ENCODE assay signal across 1 cellular context in the genomic region with DNA sequence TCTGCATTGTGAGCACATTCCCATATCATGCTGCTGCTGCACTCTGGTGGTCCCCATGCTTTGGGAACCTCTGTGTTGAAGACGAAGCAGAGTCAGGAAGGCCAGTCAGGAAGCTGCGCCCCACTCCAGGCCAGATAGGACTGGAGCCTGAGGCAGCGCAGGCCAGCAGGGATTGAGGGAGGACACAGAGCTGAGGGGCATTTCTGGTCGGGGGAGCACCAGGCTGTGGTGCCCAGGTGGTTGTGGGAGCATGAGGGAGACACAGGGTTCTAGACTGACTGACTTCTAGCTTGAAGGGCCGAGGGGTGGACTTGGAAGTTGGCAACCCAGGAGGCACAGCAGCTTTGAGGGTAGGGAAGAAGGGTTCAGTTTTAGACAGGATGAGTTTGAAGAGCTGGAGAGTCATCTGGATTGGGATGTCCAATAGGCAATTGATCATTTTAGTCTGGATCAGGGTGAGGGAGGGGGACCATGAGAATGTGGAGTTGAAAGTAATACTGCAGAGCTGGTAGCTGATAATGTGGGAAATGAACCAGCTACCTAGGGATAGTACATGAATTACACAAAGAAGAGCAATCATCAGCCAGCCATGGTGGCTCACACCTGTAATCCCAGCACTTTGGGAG.
TF ChIP-seq lines count a peak whose summit lies in the region.

No MANE protein-coding gene starts in this region.

TF ChIP-seq in HepG2, 621 proteins besides CTCF, POLR2A, EP300 and RAD21:
- TF ChIP-seq ELF1 (CRISPR knock-in tag; IDR thresholded peaks at IDR 0.05) (no peak), ZNF747 (CRISPR knock-in tag; IDR thresholded peaks at IDR 0.05; ENCODE audit: borderline replicate concordance) (no peak), CBX1 (IDR thresholded peaks at IDR 0.05; ENCODE audit: low read depth) (no peak), NCOA2 (CRISPR knock-in tag; IDR thresholded peaks at IDR 0.05) (no peak), CREB1 (IDR thresholded peaks at IDR 0.05) (no peak), CREB1 (CRISPR knock-in tag; IDR thresholded peaks at IDR 0.05) (no peak), RBAK (CRISPR knock-in tag; IDR thresholded peaks at IDR 0.05) (no peak), HDAC1 (CRISPR knock-in tag; IDR thresholded peaks at IDR 0.05) (no peak), GLMP (CRISPR knock-in tag; IDR thresholded peaks at IDR 0.05; ENCODE audit: borderline replicate concordance) (no peak), PLSCR1 (CRISPR knock-in tag; IDR thresholded peaks at IDR 0.05; ENCODE audit: borderline replicate concordance) (no peak), TEAD3 (CRISPR knock-in tag; optimal IDR thresholded peaks at IDR 0.05; ENCODE audit: borderline replicate concordance) (no peak), ZNF44 (CRISPR knock-in tag; IDR thresholded peaks at IDR 0.05) (no peak), HMG20A (CRISPR knock-in tag; IDR thresholded peaks at IDR 0.05; ENCODE audit: borderline replicate concordance) (no peak), ZNF484 (CRISPR knock-in tag; IDR thresholded peaks at IDR 0.05; ENCODE audit: borderline replicate concordance, low read depth) (no peak)
- TF ChIP-seq, protein P1, sequence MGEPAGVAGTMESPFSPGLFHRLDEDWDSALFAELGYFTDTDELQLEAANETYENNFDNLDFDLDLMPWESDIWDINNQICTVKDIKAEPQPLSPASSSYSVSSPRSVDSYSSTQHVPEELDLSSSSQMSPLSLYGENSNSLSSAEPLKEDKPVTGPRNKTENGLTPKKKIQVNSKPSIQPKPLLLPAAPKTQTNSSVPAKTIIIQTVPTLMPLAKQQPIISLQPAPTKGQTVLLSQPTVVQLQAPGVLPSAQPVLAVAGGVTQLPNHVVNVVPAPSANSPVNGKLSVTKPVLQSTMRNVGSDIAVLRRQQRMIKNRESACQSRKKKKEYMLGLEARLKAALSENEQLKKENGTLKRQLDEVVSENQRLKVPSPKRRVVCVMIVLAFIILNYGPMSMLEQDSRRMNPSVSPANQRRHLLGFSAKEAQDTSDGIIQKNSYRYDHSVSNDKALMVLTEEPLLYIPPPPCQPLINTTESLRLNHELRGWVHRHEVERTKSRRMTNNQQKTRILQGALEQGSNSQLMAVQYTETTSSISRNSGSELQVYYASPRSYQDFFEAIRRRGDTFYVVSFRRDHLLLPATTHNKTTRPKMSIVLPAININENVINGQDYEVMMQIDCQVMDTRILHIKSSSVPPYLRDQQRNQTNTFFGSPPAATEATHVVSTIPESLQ (CRISPR knock-in tag; conservative IDR thresholded peaks at IDR 0.05): no peak
